ENCODE assay signal across 8 cellular contexts in genomic region chr3:168248383-168249047, GRCh38.
DNase-seq lines count a peak whose midpoint lies in the region; ATAC-seq lines count a peak whose summit lies in the region.

No MANE protein-coding gene starts in this region.

- H3K27ac ChIP-seq in BLaER1 (no peak overlapping the region), skeletal muscle tissue (ENCODE audit: low read depth, low read length) (no peak overlapping the region)

- H3K9me3 ChIP-seq in BLaER1, result no peaks in the 10 kb centered on the region
- no peaks in the 10 kb centered on the region for H3K9me3 ChIP-seq in iPS-15b (ENCODE audit: control insufficient read depth, insufficient read depth, low read length)
- H3K9me3 ChIP-seq in skeletal muscle tissue (ENCODE audit: control insufficient read depth in 3 of 3, low read length in 3 of 3), result no peaks in the 10 kb centered on the region

- no peak for ATAC-seq in GM21381 (IDR thresholded peaks at IDR 0.05; ENCODE audit: unreplicated experiment)

- H3K4me3 ChIP-seq in BLaER1, result peak overlapping the region; percentile 78
- H3K4me3 ChIP-seq in iPS-15b (ENCODE audit: low read depth, low read length), result peak overlapping the region; percentile 40
- H3K4me3 ChIP-seq in skeletal muscle tissue (ENCODE audit: low read length in 3 of 3), result peak overlapping the region; percentile 72 to 75 (median 74)

- DNase-seq in HT1080 (ENCODE audit: low read depth) (peak; percentile 70), amniotic stem cell (lab: John Stamatoyannopoulos, UW) (peak; percentile 24), NOMO-1 (lab: John Stamatoyannopoulos, UW; ENCODE audit: unreplicated experiment in 2 of 2) (no peak), KG1 (lab: John Stamatoyannopoulos, UW) (no peak)

- H3K4me1 ChIP-seq in BLaER1 (peaks cover 20% of the 10 kb centered on the region), iPS-15b (ENCODE audit: control insufficient read depth, insufficient read depth, low read length) (peaks cover 6% of the 10 kb centered on the region), skeletal muscle tissue (ENCODE audit: control insufficient read depth in 3 of 3, insufficient read depth in 3 of 3, low read length in 3 of 3) (peaks cover 13 to 22% (median 16%) of the 10 kb centered on the region in 3 donors)

- peak overlapping the region; percentile 69; the same call in 1 of the 2 replicates for H3K9ac ChIP-seq in BLaER1
- H3K9ac ChIP-seq in iPS-15b (ENCODE audit: low read depth, low read length), result no peak overlapping the region
- peak overlapping the region; percentile 48 to 55 (median 51) for H3K9ac ChIP-seq in skeletal muscle tissue (ENCODE audit: low read depth in 1 of 3, low read length in 3 of 3)

- H3K36me3 ChIP-seq in BLaER1 (no peaks in the 10 kb centered on the region), iPS-15b (ENCODE audit: control insufficient read depth, insufficient read depth, low read length) (no peaks in the 10 kb centered on the region), skeletal muscle tissue (ENCODE audit: control insufficient read depth in 3 of 3, insufficient read depth in 3 of 3, low read length in 3 of 3) (no peaks in the 10 kb centered on the region)

- peak overlapping the region; percentile 100 for H3K4me2 ChIP-seq in BLaER1

- H3K27me3 ChIP-seq in BLaER1 (no peaks in the 10 kb centered on the region), iPS-15b (ENCODE audit: control insufficient read depth, insufficient read depth, low read length) (peaks cover 21% of the 10 kb centered on the region), skeletal muscle tissue (ENCODE audit: control insufficient read depth in 3 of 3, insufficient read depth in 3 of 3, low read length in 3 of 3) (peaks cover 3 to 4% (median 4%) of the 10 kb centered on the region in 3 donors)

- no peaks in the 10 kb centered on the region for H4K20me1 ChIP-seq in BLaER1

Comparison
In these comparisons a context has a peak if more than half of its experiments do, and no peak if none do; other contexts are left out.
1. DNase-seq: peak in HT1080 (single experiment) and amniotic stem cell (single experiment); none in NOMO-1 (0 of 2) and KG1 (single experiment).
2. Peak in every context shown above with its lines, with median percentiles within 50 percentile points of each other: H3K4me3 ChIP-seq.